ENCODE assay signal across 16 cellular contexts in the genomic region with DNA sequence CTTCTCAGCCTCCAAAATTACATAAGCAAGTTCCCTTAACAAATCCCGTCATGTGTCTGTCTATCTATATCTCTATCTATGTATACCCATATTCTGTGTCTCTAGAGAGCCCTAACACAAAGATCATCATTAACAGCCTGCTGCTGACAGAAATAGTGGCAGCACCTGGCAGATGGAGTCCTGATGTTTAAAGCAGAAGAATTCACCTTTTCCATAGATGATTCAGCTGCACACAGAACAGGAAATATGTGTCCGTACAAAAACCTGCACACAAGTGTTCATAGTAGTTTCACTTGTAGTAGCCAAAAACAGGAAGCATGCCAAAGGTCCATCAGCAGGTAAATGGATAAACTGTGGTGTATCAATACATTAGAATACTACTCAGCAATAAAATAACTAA. TPM values are rescaled to one million over a fixed set of nuclear protein-coding genes. Genes with fewer than 3 reads are reported as not detected.
DNase-seq lines count a peak whose midpoint lies in the region; ATAC-seq, FAIRE-seq and TF ChIP-seq lines count a peak whose summit lies in the region.
"Had no signal": no experiment of that assay in that cellular context is flagged by ENCODE, and none has a peak within 500 bp of the region (broad histone marks: within the 10 kb centered on the region; RNA-seq: fewer than 3 reads in every experiment).

No MANE protein-coding gene starts in this region.

- BruUV-seq in GM12878 (replicated peaks; lab: Mats Ljungman, UMichigan): no TSS peak

- H3K27me3 ChIP-seq in GM12878 (replicated peaks in 1 of 2; ENCODE audit: control insufficient read depth in 2 of 2, insufficient read depth in 2 of 2, low read length in 1 of 2) (no peaks in the 10 kb centered on the region; a peak in 1 of 4 replicates), suprapubic skin (no peaks in the 10 kb centered on the region), pancreas (no peaks in the 10 kb centered on the region)
- H3K27me3 ChIP-seq: BLaER1 treated with 17β-estradiol and CSF1 and Interleukin-3, amounts not matched to agents 10 nM and 100 nM had no signal

- no peaks in the 10 kb centered on the region for H3K79me2 ChIP-seq in GM12878 (ENCODE audit: control insufficient read depth, insufficient read depth, low read length)

- H3K27ac ChIP-seq in GM12878 (ENCODE audit: control insufficient read depth, insufficient read depth) (no peak overlapping the region), suprapubic skin (no peak overlapping the region), pancreas (no peak overlapping the region)
- H3K27ac ChIP-seq: BLaER1 treated with 17β-estradiol and CSF1 and Interleukin-3, amounts not matched to agents 10 nM and 100 nM had no signal

- H3K4me1 ChIP-seq in GM12878 (ENCODE audit: control insufficient read depth, insufficient read depth, low read length) (no peaks in the 10 kb centered on the region), suprapubic skin (no peaks in the 10 kb centered on the region), pancreas (no peaks in the 10 kb centered on the region)

- H2AFZ ChIP-seq in GM12878 (ENCODE audit: control insufficient read depth, low read depth, low read length): no peak overlapping the region

- TF ChIP-seq CTCF in GM12878 (IDR thresholded peaks at IDR 0.05 in 2 of 3, conservative IDR thresholded peaks at IDR 0.05 in 1 of 3; ENCODE audit: control insufficient read depth in 2 of 3, extremely low read depth in 1 of 3, insufficient read depth in 1 of 3, low read depth in 3 of 3, low read length in 3 of 3) (no peak), suprapubic skin (IDR thresholded peaks at IDR 0.05) (no peak), pancreas (IDR thresholded peaks at IDR 0.05) (no peak)

- POLR2A ChIA-PET in GM12878 (lab: Charles Lee): no interaction called here

- no peak for TF ChIP-seq RAD21 in GM12878 (IDR thresholded peaks at IDR 0.05; ENCODE audit: insufficient read depth, low read depth, low read length)

- peak overlapping the region; percentile 3; the same call in 1 of the 2 replicates for H3K4me2 ChIP-seq in GM12878 (ENCODE audit: control insufficient read depth, insufficient read depth)
- H3K4me2 ChIP-seq: BLaER1 treated with 17β-estradiol and CSF1 and Interleukin-3, amounts not matched to agents 10 nM and 100 nM had no signal

- no peak for FAIRE-seq in GM12878 (lab: Jason Lieb, UNC)
- no peak for FAIRE-seq in pancreas (lab: Jason Lieb, UNC)

- H3K4me3 ChIP-seq in GM12878 (no peak overlapping the region), suprapubic skin (no peak overlapping the region), pancreas (no peak overlapping the region)
- H3K4me3 ChIP-seq: BLaER1 treated with 17β-estradiol and CSF1 and Interleukin-3, amounts not matched to agents 10 nM and 100 nM had no signal

- no peaks in the 10 kb centered on the region for H3K36me3 ChIP-seq in GM12878 (ENCODE audit: control insufficient read depth in 2 of 2, insufficient read depth in 2 of 2, low read length in 1 of 2)
- H3K36me3 ChIP-seq in suprapubic skin: no peaks in the 10 kb centered on the region
- no peaks in the 10 kb centered on the region for H3K36me3 ChIP-seq in pancreas
- H3K36me3 ChIP-seq: BLaER1 treated with 17β-estradiol and CSF1 and Interleukin-3, amounts not matched to agents 10 nM and 100 nM had no signal

- no peak overlapping the region for H3K9ac ChIP-seq in GM12878 (ENCODE audit: control insufficient read depth, insufficient read depth, low read length)
- H3K9ac ChIP-seq: BLaER1 treated with 17β-estradiol and CSF1 and Interleukin-3, amounts not matched to agents 10 nM and 100 nM had no signal

- intact Hi-C loops in GM12878 (cut with micrococcal nuclease; ENCODE audit: unreplicated experiment): no loop called here
- intact Hi-C loops in pancreas (cut with DNase I): no loop called here

- in situ Hi-C loops in GM12878 (cut with MboI): no loop called here

- 6% methylated on average over 2 of the region's 2 CpGs for WGBS in GM12878 (ENCODE audit: insufficient coverage, insufficient replicate concordance, low lambda C conversion rate, missing lambda C conversion rate)
- 73% methylated on average over 2 of the region's 2 CpGs for WGBS in suprapubic skin
- 77 to 81% methylated on average over 2 of the region's 2 CpGs for WGBS in pancreas, 2 donors

- TF ChIP-seq POLR2A in GM12878 (IDR thresholded peaks at IDR 0.05; ENCODE audit: low read depth, low read length) (no peak), suprapubic skin (IDR thresholded peaks at IDR 0.05) (no peak)

- SMC1A ChIA-PET in GM12878 (lab: Charles Lee; ENCODE audit: uncharacterized antibody, unreplicated experiment): interaction anchor here (0.6 kb wide), 1 partner anchor 222 kb away, joined by 3 read pairs; no protein-coding TSS in a partner anchor

- no peaks in the 10 kb centered on the region for H3K9me3 ChIP-seq in GM12878 (replicated peaks; ENCODE audit: control insufficient read depth, insufficient read depth, low read length)
- no peaks in the 10 kb centered on the region for H3K9me3 ChIP-seq in suprapubic skin
- no peaks in the 10 kb centered on the region for H3K9me3 ChIP-seq in pancreas
- H3K9me3 ChIP-seq: BLaER1 treated with 17β-estradiol and CSF1 and Interleukin-3, amounts not matched to agents 10 nM and 100 nM had no signal

- DNase-seq in GM12878 (ENCODE audit: low read depth, low spot score): peak; percentile 12
- DNase-seq in suprapubic skin (ENCODE audit: low spot score in 2 of 2): no peak
- DNase-seq in pancreas: no peak
- DNase-seq in activated naive CD4-positive, alpha-beta T cell treated with anti-CD3 and anti-CD28 coated beads, Interleukin-2, amount 50 U/mL, for 16 hours: no peak
- DNase-seq: cerebellar nuclear complex; KBM-7; NCI-H1930; stimulated activated CD4-positive, alpha-beta T cell treated with anti-CD3 and anti-CD28 coated beads, Interleukin-1b, Interleukin-23, amount 100 ng/mL, for 48 hours; stimulated activated naive CD4-positive, alpha-beta T cell treated with Interleukin-2 at 50 U/mL for 16 hours had no signal

- ATAC-seq in GM18909 (IDR thresholded peaks at IDR 0.05; ENCODE audit: poor library complexity, unreplicated experiment): peak; percentile 83
- ATAC-seq in GM21717 (IDR thresholded peaks at IDR 0.05; ENCODE audit: unreplicated experiment): peak; percentile 74
- peak; percentile 51 for ATAC-seq in HG03108 (IDR thresholded peaks at IDR 0.05; ENCODE audit: unreplicated experiment)
- peak; percentile 68 for ATAC-seq in GM12878
- no peak for ATAC-seq in HG03045 (IDR thresholded peaks at IDR 0.05; ENCODE audit: unreplicated experiment)
- no peak for ATAC-seq in pancreas
- ATAC-seq: activated naive CD4-positive, alpha-beta T cell treated with anti-CD3 and anti-CD28 coated beads, Interleukin-2, amount 50 U/mL, for 72 hours; HCT116 had no signal

- H4K20me1 ChIP-seq in GM12878 (ENCODE audit: control insufficient read depth, insufficient read depth): no peaks in the 10 kb centered on the region
- H4K20me1 ChIP-seq: BLaER1 treated with 17β-estradiol and CSF1 and Interleukin-3, amounts not matched to agents 10 nM and 100 nM had no signal

- TF ChIP-seq EP300 in GM12878 (IDR thresholded peaks at IDR 0.05; ENCODE audit: borderline replicate concordance in 1 of 2, control insufficient read depth in 1 of 2, low read depth in 2 of 2, low read length in 2 of 2) (no peak), suprapubic skin (IDR thresholded peaks at IDR 0.05) (no peak)

- RAD21 ChIA-PET in GM12878 (lab: Charles Lee; ENCODE audit: unreplicated experiment): no interaction called here

- CTCF ChIA-PET in GM12878 (lab: Yijun Ruan, JAX): interaction anchor here (1.0 kb wide), 1 partner anchor 16 kb away, joined by 3 read pairs; no protein-coding TSS in a partner anchor

TF ChIP-seq in GM12878, 131 proteins besides CTCF, POLR2A, EP300 and RAD21:
- TF ChIP-seq POU2F2 (IDR thresholded peaks at IDR 0.05; ENCODE audit: borderline replicate concordance, low read depth, low read length) (no peak), SPI1 (IDR thresholded peaks at IDR 0.05; ENCODE audit: borderline replicate concordance, insufficient read depth, low read depth, low read length) (no peak)
TF ChIP-seq in GM12878: peak in this region for 0.

RNA-seq across cellular contexts. Expression of gene ACO1, which starts 45.0 kb away (rescaled TPM):
- total RNA-seq in GM12878 (2013; cell fraction: nucleolus; rRNA removed): 1.6 and 1.8 TPM in 2 replicates
- 3.0 and 3.3 TPM in 2 replicates for total RNA-seq in GM12878 (2014; rRNA removed)
- 2.4 and 3.2 TPM in 2 replicates for total RNA-seq in GM12878 (2014; rRNA removed; fragmentation: Illumina TruSeq; extraction: Trizol)
- total RNA-seq in GM12878 (2021): 3.4 and 3.5 TPM in 2 replicates
- 5.2 TPM for polyA plus RNA-seq in GM12878 (2011; ENCODE audit: low read depth)
- 5.6 and 6.4 TPM in 2 replicates for polyA plus RNA-seq in GM12878 (2011; rRNA removed)
- 4.4 and 4.5 TPM in 2 replicates for polyA plus RNA-seq in GM12878 (2011; cell fraction: cytosol; rRNA removed)
- polyA plus RNA-seq in GM12878 (2011; cell fraction: nucleus; rRNA removed): 3.0 and 3.7 TPM in 2 replicates
- polyA plus RNA-seq in GM12878 (2012): 5.9 and 7.7 TPM in 2 replicates
- 3.3 and 3.5 TPM in 2 replicates for polyA plus RNA-seq in GM12878 (2014; fragmentation: Illumina TruSeq; extraction: Trizol)
- under 1 TPM; 0.21 to 0.53 TPM for polyA plus RNA-seq in GM12878 (2014; fragmentation: Nextera tagmentation; extraction: Ambion mirVana)
- 2.5 and 2.9 TPM in 2 replicates for polyA plus RNA-seq in GM12878 (2014; rRNA removed)
- polyA plus RNA-seq in GM12878 (2016; fragmentation: Nextera tagmentation; extraction: Ambion mirVana): 1 to 10 TPM; 4.2 to 6.5 TPM
- 7.1 TPM in 2 replicates for polyA minus RNA-seq in GM12878 (2011; rRNA and poly(A)+ RNA removed)
- 1.4 and 1.7 TPM in 2 replicates for polyA minus RNA-seq in GM12878 (2011; cell fraction: cytosol; rRNA and poly(A)+ RNA removed)
- polyA minus RNA-seq in GM12878 (2011; cell fraction: nucleus; rRNA and poly(A)+ RNA removed): 0.97 and 1.1 TPM in 2 replicates
- total RNA-seq in suprapubic skin: 10 to 100 TPM; 18.2 to 25.1 (median 19.9) TPM
- total RNA-seq in pancreas: 10 to 100 TPM; 27.0 to 35.6 (median 31.2) TPM
- 10 to 100 TPM in 1 of 2 donors, 1 to 10 TPM in 1; 8.7 to 13.1 TPM for polyA plus RNA-seq in pancreas

Comparison
In these comparisons a context has a peak if more than half of its experiments do, and no peak if none do; other contexts are left out.
1. ATAC-seq: peak in GM18909 (single experiment), GM21717 (single experiment), HG03108 (single experiment) and GM12878 (single experiment); none in HG03045 (single experiment) and pancreas (0 of 4).
2. RNA of gene ACO1, which starts 45.0 kb away (total RNA-seq): 27.0 to 35.6 TPM in pancreas and 18.2 to 25.1 TPM in suprapubic skin; 1.6 to 3.5 TPM in GM12878; every median in the first group is over 4 times any median in the second.